ENCODE assay signal across 8 cellular contexts in genomic region chr5:147887026-147887627, GRCh38. TPM values are rescaled to one million over a fixed set of nuclear protein-coding genes. Genes with fewer than 3 reads are reported as not detected.
DNase-seq lines count a peak whose midpoint lies in the region; ATAC-seq and TF ChIP-seq lines count a peak whose summit lies in the region.

No MANE protein-coding gene starts in this region.

- no peak overlapping the region for H2BK5ac ChIP-seq in trophoblast cell (ENCODE audit: low read depth, low read length, poor library complexity)

- H2AK5ac ChIP-seq in trophoblast cell (ENCODE audit: low read length) = no peak overlapping the region

- no peaks in the 10 kb centered on the region for H3K79me2 ChIP-seq in trophoblast cell (ENCODE audit: control insufficient read depth, insufficient read depth, low read length, poor library complexity)

- no peaks in the 10 kb centered on the region for H3K9me3 Mint-ChIP-seq in endothelial cell (ENCODE audit: unreplicated experiment)
- no peaks in the 10 kb centered on the region for H3K9me3 Mint-ChIP-seq in activated CD8-positive, alpha-beta memory T cell treated with anti-CD3 and anti-CD28 coated beads, Interleukin-2, amount 10 ng/mL, durations not matched to agents 7 days and 5 days (ENCODE audit: low read depth)

- no peak overlapping the region for H3K4me3 Mint-ChIP-seq in endothelial cell (ENCODE audit: unreplicated experiment)
- no peak overlapping the region for H3K4me3 Mint-ChIP-seq in activated CD8-positive, alpha-beta memory T cell treated with anti-CD3 and anti-CD28 coated beads, Interleukin-2, amount 10 ng/mL, durations not matched to agents 7 days and 5 days

- H4K8ac ChIP-seq in trophoblast cell (ENCODE audit: low read depth, low read length) = no peak overlapping the region

- H2AFZ ChIP-seq in trophoblast cell (ENCODE audit: insufficient read depth, low read length, poor library complexity) = no peak overlapping the region

- no peak overlapping the region for H3K4ac ChIP-seq in trophoblast cell (ENCODE audit: low read depth, low read length)

- no peak overlapping the region for H3K27ac Mint-ChIP-seq in endothelial cell (ENCODE audit: unreplicated experiment)
- no peak overlapping the region for H3K27ac Mint-ChIP-seq in activated CD8-positive, alpha-beta memory T cell treated with anti-CD3 and anti-CD28 coated beads, Interleukin-2, amount 10 ng/mL, durations not matched to agents 7 days and 5 days

- H3K27me3 ChIP-seq in cardiac muscle cell (no peaks in the 10 kb centered on the region), right cardiac atrium (ENCODE audit: control insufficient read depth, insufficient read depth) (no peaks in the 10 kb centered on the region), trophoblast cell (ENCODE audit: insufficient read depth, low read length) (no peaks in the 10 kb centered on the region)

- no peaks in the 10 kb centered on the region for H3K36me3 ChIP-seq in cardiac muscle cell
- peaks cover 0 to 2% of the 10 kb centered on the region in 2 experiments for H3K36me3 ChIP-seq in trophoblast cell (ENCODE audit: control insufficient read depth in 1 of 2, insufficient read depth in 2 of 2, low read length in 2 of 2)

- H4K12ac ChIP-seq in trophoblast cell (ENCODE audit: low read depth, low read length) = no peak overlapping the region

- WGBS in right cardiac atrium = 11% methylated on average over 3 of the region's 3 CpGs
- WGBS in trophoblast cell (ENCODE audit: extremely low coverage, insufficient coverage, insufficient read length) = no CpG with 5 or more reads among the region's 3 CpGs

- no peak overlapping the region for H3K9ac ChIP-seq in trophoblast cell (ENCODE audit: low read length)

- DNase-seq in cardiac muscle cell (ENCODE audit: low read depth in 1 of 2, low spot score in 1 of 2) (peak; percentile 28 to 47), right cardiac atrium (no peak), NOMO-1 (lab: John Stamatoyannopoulos, UW; ENCODE audit: unreplicated experiment in 2 of 2) (peak; percentile 23 to 43), endothelial cell (ENCODE audit: low spot score) (peak; percentile 28), trophoblast cell (peak; percentile 41 to 81), activated gamma-delta T cell treated with Interleukin-2 at 50 U/mL for 16 hours (no peak)
- DNase-seq in activated CD8-positive, alpha-beta memory T cell treated with anti-CD3 and anti-CD28 coated beads, Interleukin-2, amount 10 ng/mL, durations not matched to agents 7 days and 5 days = no peak

- H3K4me2 ChIP-seq in trophoblast cell (ENCODE audit: low read length) = no peak overlapping the region

- H3K4me1 Mint-ChIP-seq in endothelial cell (ENCODE audit: unreplicated experiment) = peaks cover 11% of the 10 kb centered on the region
- H3K4me1 Mint-ChIP-seq in activated CD8-positive, alpha-beta memory T cell treated with anti-CD3 and anti-CD28 coated beads, Interleukin-2, amount 10 ng/mL, durations not matched to agents 7 days and 5 days = no peaks in the 10 kb centered on the region

- no peak overlapping the region for H2BK12ac ChIP-seq in trophoblast cell (ENCODE audit: low read length)

- H3K27ac ChIP-seq in cardiac muscle cell (no peak overlapping the region), right cardiac atrium (ENCODE audit: low read length) (no peak overlapping the region), trophoblast cell (ENCODE audit: low read depth, low read length) (no peak overlapping the region)

- no peaks in the 10 kb centered on the region for H3K27me3 Mint-ChIP-seq in endothelial cell (ENCODE audit: unreplicated experiment)
- H3K27me3 Mint-ChIP-seq in activated CD8-positive, alpha-beta memory T cell treated with anti-CD3 and anti-CD28 coated beads, Interleukin-2, amount 10 ng/mL, durations not matched to agents 7 days and 5 days = peaks cover 13% of the 10 kb centered on the region

- H2BK120ac ChIP-seq in trophoblast cell (ENCODE audit: insufficient read depth, low read length, poor library complexity) = no peak overlapping the region

- H4K91ac ChIP-seq in trophoblast cell (ENCODE audit: low read depth, low read length) = no peak overlapping the region

- peaks cover 8% of the 10 kb centered on the region for H3K79me1 ChIP-seq in trophoblast cell (ENCODE audit: low read length)

- no peaks in the 10 kb centered on the region for H3K36me3 Mint-ChIP-seq in endothelial cell (ENCODE audit: low read depth, unreplicated experiment)
- no peaks in the 10 kb centered on the region for H3K36me3 Mint-ChIP-seq in activated CD8-positive, alpha-beta memory T cell treated with anti-CD3 and anti-CD28 coated beads, Interleukin-2, amount 10 ng/mL, durations not matched to agents 7 days and 5 days

- CTCF ChIA-PET in activated CD8-positive, alpha-beta memory T cell treated with anti-CD3 and anti-CD28 coated beads, Interleukin-2, amount 10 ng/mL, durations not matched to agents 7 days and 5 days (lab: Charles Lee) = no interaction called here

- no peak for ATAC-seq in right cardiac atrium
- no peak for ATAC-seq in activated CD8-positive, alpha-beta memory T cell treated with anti-CD3 and anti-CD28 coated beads, Interleukin-2, amount 10 ng/mL, durations not matched to agents 7 days and 5 days
- ATAC-seq in HG03045 (IDR thresholded peaks at IDR 0.05; ENCODE audit: unreplicated experiment) = no peak

- H3K4me1 ChIP-seq in cardiac muscle cell (ENCODE audit: low read depth) = peaks cover 15% of the 10 kb centered on the region
- no peaks in the 10 kb centered on the region for H3K4me1 ChIP-seq in right cardiac atrium (ENCODE audit: control insufficient read depth, insufficient read depth, low read length)
- H3K4me1 ChIP-seq in trophoblast cell (ENCODE audit: control insufficient read depth in 1 of 2, insufficient read depth in 2 of 2, low read length in 2 of 2) = peaks cover 0 to 11% of the 10 kb centered on the region in 2 experiments

- intact Hi-C loops in right cardiac atrium (cut with DNase I) = loop anchor here (5.0 kb wide), 2 partner anchors 45 to 50 kb away; no protein-coding TSS in a partner anchor

- H3K14ac ChIP-seq in trophoblast cell (ENCODE audit: low read length) = no peak overlapping the region

- H3K23ac ChIP-seq in trophoblast cell (ENCODE audit: low read length) = no peak overlapping the region

- TF ChIP-seq CTCF in cardiac muscle cell (IDR thresholded peaks at IDR 0.05; ENCODE audit: low read depth, low read length) (peak; percentile 43), endothelial cell (IDR thresholded peaks at IDR 0.05; ENCODE audit: unreplicated experiment) (peak; percentile 53)

- H3K4me3 ChIP-seq in cardiac muscle cell (no peak overlapping the region), right cardiac atrium (ENCODE audit: low read length) (no peak overlapping the region), trophoblast cell (ENCODE audit: low read depth, low read length) (no peak overlapping the region)

- H3K9me3 ChIP-seq in cardiac muscle cell (ENCODE audit: low read depth) = no peaks in the 10 kb centered on the region
- H3K9me3 ChIP-seq in right cardiac atrium (ENCODE audit: control insufficient read depth, low read length) = no peaks in the 10 kb centered on the region
- H3K9me3 ChIP-seq in trophoblast cell (ENCODE audit: insufficient read depth, low read depth, low read length) = no peaks in the 10 kb centered on the region

- no peak overlapping the region for H3K18ac ChIP-seq in trophoblast cell (ENCODE audit: low read length)

RNA-seq across cellular contexts. Expression of gene SCGB3A2, which starts 8.6 kb away (rescaled TPM):
- total RNA-seq in cardiac muscle cell (not detected in 2 replicates), right cardiac atrium (under 1 TPM in 1 of 4 donors, not detected in 3; 0.95 TPM), endothelial cell (ENCODE audit: unreplicated experiment) (1.4 TPM)
- polyA plus RNA-seq in cardiac muscle cell (0.37 TPM in 1 of 2 replicates, not detected in the other), right cardiac atrium (0.34 TPM)
- 12.0 and 15.1 TPM in 2 replicates for polyA plus RNA-seq in trophoblast cell (2013)
- total RNA-seq in activated CD8-positive, alpha-beta memory T cell treated with anti-CD3 and anti-CD28 coated beads, Interleukin-2, amount 10 ng/mL, durations not matched to agents 7 days and 5 days = not detected

RNA-seq across cellular contexts. Expression of gene C5orf46, which starts 19.2 kb away (rescaled TPM):
- total RNA-seq in cardiac muscle cell (not detected in 2 replicates), right cardiac atrium (1 to 10 TPM; 1.5 to 3.5 (median 2.6) TPM), endothelial cell (ENCODE audit: unreplicated experiment) (not detected)
- polyA plus RNA-seq in cardiac muscle cell (0.43 TPM in 1 of 2 replicates, not detected in the other), right cardiac atrium (6.0 TPM)
- 145 and 154 TPM in 2 replicates for polyA plus RNA-seq in trophoblast cell (2013)
- total RNA-seq in activated CD8-positive, alpha-beta memory T cell treated with anti-CD3 and anti-CD28 coated beads, Interleukin-2, amount 10 ng/mL, durations not matched to agents 7 days and 5 days = not detected

RNA-seq across cellular contexts. Expression of gene SPINK1, which starts 55.7 kb away (rescaled TPM):
- not detected in 2 replicates for total RNA-seq in cardiac muscle cell
- polyA plus RNA-seq in cardiac muscle cell = 2.6 TPM in 1 of 2 replicates, not detected in the other
- total RNA-seq in right cardiac atrium = 1 to 10 TPM in 1 of 4 donors, not detected in 3; 1.3 TPM
- polyA plus RNA-seq in right cardiac atrium = 0.38 TPM
- total RNA-seq in endothelial cell (ENCODE audit: unreplicated experiment) = not detected
- polyA plus RNA-seq in trophoblast cell (2013) = 12.4 and 13.6 TPM in 2 replicates
- not detected for total RNA-seq in activated CD8-positive, alpha-beta memory T cell treated with anti-CD3 and anti-CD28 coated beads, Interleukin-2, amount 10 ng/mL, durations not matched to agents 7 days and 5 days

Comparison
In these comparisons a context has a peak if more than half of its experiments do, and no peak if none do; other contexts are left out.
1. DNase-seq: peak in cardiac muscle cell (2 of 2), NOMO-1 (2 of 2), endothelial cell (single experiment) and trophoblast cell (2 of 2); none in right cardiac atrium (0 of 3), activated CD8-positive, alpha-beta memory T cell treated with anti-CD3 and anti-CD28 coated beads, Interleukin-2, amount 10 ng/mL, durations not matched to agents 7 days and 5 days (single experiment) and activated gamma-delta T cell treated with Interleukin-2 at 50 U/mL for 16 hours (single experiment).